8 cellular contexts compared by ENCODE assay signal in genomic region chr16:69726313-69727060, GRCh38. TPM values are rescaled to one million over a fixed set of nuclear protein-coding genes. Genes with fewer than 3 reads are reported as not detected.
DNase-seq lines count a peak whose midpoint lies in the region; ATAC-seq and TF ChIP-seq lines count a peak whose summit lies in the region.

Gene NQO1 (minus strand): TSS chr16:69726560. CDS start chr16:69726439, 121 bp downstream.

- ATAC-seq in HG03469 (IDR thresholded peaks at IDR 0.05; ENCODE audit: unreplicated experiment) (peak; percentile 89), lung (ENCODE audit: insufficient read depth, low FRiP score) (peak; percentile 96)
- peak; percentile 99 for ATAC-seq in activated CD8-positive, alpha-beta T cell treated with anti-CD3 and anti-CD28 coated beads, Interleukin-2, amount 10 ng/mL, durations not matched to agents 7 days and 5 days

- 0 out of 22 replicates have a peak, but pooled peaks cover 0 to 3% (median 0%) of the 10 kb centered on the region in 11 experiments for H3K36me3 ChIP-seq in BLaER1 treated with 17β-estradiol and CSF1 and Interleukin-3, amounts not matched to agents 10 nM and 100 nM
- H3K36me3 ChIP-seq in lung (ENCODE audit: control insufficient read depth in 2 of 2, insufficient read depth in 2 of 2, low read length in 2 of 2): no peaks in the 10 kb centered on the region

- DNase-seq in GM19240 (ENCODE audit: insufficient read length, low spot score) (peak; percentile 89), NCI-H748 treated with DMSO at 0.1 percent for 48 hours (lab: John Stamatoyannopoulos, UW) (peak; percentile 81), lung (ENCODE audit: low spot score) (peak; percentile 95)
- DNase-seq in activated CD8-positive, alpha-beta T cell treated with anti-CD3 and anti-CD28 coated beads, Interleukin-2, amount 10 ng/mL, durations not matched to agents 7 days and 5 days: peak; percentile 95
- peak; percentile 73 for DNase-seq in effector CD4-positive, alpha-beta T cell
- peak; percentile 69 to 77 (median 69) for DNase-seq in stimulated activated CD4-positive, alpha-beta T cell treated with anti-CD3 and anti-CD28 coated beads, TNF-alpha, amount 100 ng/mL, for 4 hours (ENCODE audit: low read depth in 3 of 3)

- peak within 1 kb of the TSS; percentile 68 to 90 (median 82) for H3K9ac ChIP-seq in BLaER1 treated with 17β-estradiol and CSF1 and Interleukin-3, amounts not matched to agents 10 nM and 100 nM

- H3K27me3 ChIP-seq in BLaER1 treated with 17β-estradiol and CSF1 and Interleukin-3, amounts not matched to agents 10 nM and 100 nM: no peaks in the 10 kb centered on the region
- no peaks in the 10 kb centered on the region for H3K27me3 ChIP-seq in lung (ENCODE audit: control insufficient read depth, insufficient read depth)

- H3K36me3 Mint-ChIP-seq in activated CD8-positive, alpha-beta T cell treated with anti-CD3 and anti-CD28 coated beads, Interleukin-2, amount 10 ng/mL, durations not matched to agents 7 days and 5 days (ENCODE audit: low read depth): no peaks in the 10 kb centered on the region

- H3K4me1 Mint-ChIP-seq in activated CD8-positive, alpha-beta T cell treated with anti-CD3 and anti-CD28 coated beads, Interleukin-2, amount 10 ng/mL, durations not matched to agents 7 days and 5 days (ENCODE audit: low read depth): peaks cover 51% of the 10 kb centered on the region

- CTCF ChIA-PET in activated CD8-positive, alpha-beta T cell treated with anti-CD3 and anti-CD28 coated beads, Interleukin-2, amount 10 ng/mL, durations not matched to agents 7 days and 5 days (lab: Charles Lee): interaction anchor here (1.2 to 3.6 kb wide), 5 partner anchors 18 to 204 kb away, joined by 3 to 43 read pairs (median 8); partner anchors contain the start of gene NOB1

- H3K27me3 Mint-ChIP-seq in activated CD8-positive, alpha-beta T cell treated with anti-CD3 and anti-CD28 coated beads, Interleukin-2, amount 10 ng/mL, durations not matched to agents 7 days and 5 days (ENCODE audit: low read depth): no peaks in the 10 kb centered on the region

- H4K20me1 ChIP-seq in BLaER1 treated with 17β-estradiol and CSF1 and Interleukin-3, amounts not matched to agents 10 nM and 100 nM: no peaks in the 10 kb centered on the region; a peak in 1 of 22 replicates

- TF ChIP-seq CTCF in lung (IDR thresholded peaks at IDR 0.05; ENCODE audit: control extremely low read depth, extremely low read depth): no peak

- H3K4me2 ChIP-seq in BLaER1 treated with 17β-estradiol and CSF1 and Interleukin-3, amounts not matched to agents 10 nM and 100 nM: peak within 1 kb of the TSS; percentile 76 to 96 (median 86)

- H3K9me3 Mint-ChIP-seq in activated CD8-positive, alpha-beta T cell treated with anti-CD3 and anti-CD28 coated beads, Interleukin-2, amount 10 ng/mL, durations not matched to agents 7 days and 5 days (ENCODE audit: insufficient read depth): no peaks in the 10 kb centered on the region

- peak within 1 kb of the TSS; percentile 94 for H3K27ac Mint-ChIP-seq in activated CD8-positive, alpha-beta T cell treated with anti-CD3 and anti-CD28 coated beads, Interleukin-2, amount 10 ng/mL, durations not matched to agents 7 days and 5 days

- POLR2A ChIA-PET in activated CD8-positive, alpha-beta T cell treated with anti-CD3 and anti-CD28 coated beads, Interleukin-2, amount 10 ng/mL, durations not matched to agents 7 days and 5 days (lab: Charles Lee): interaction anchor here (0.6 to 4.9 kb wide), 5 partner anchors 8 to 557 kb away, joined by 3 to 35 read pairs (median 4); partner anchors contain the start of genes NOB1 and WWP2

- peak within 1 kb of the TSS; percentile 48 to 98 (median 90) for H3K27ac ChIP-seq in BLaER1 treated with 17β-estradiol and CSF1 and Interleukin-3, amounts not matched to agents 10 nM and 100 nM
- peak within 1 kb of the TSS; percentile 50 to 84 for H3K27ac ChIP-seq in lung (ENCODE audit: low read depth in 1 of 2, low read length in 1 of 2)

- peak within 1 kb of the TSS; percentile 56 to 77 (median 64) for H3K4me3 ChIP-seq in BLaER1 treated with 17β-estradiol and CSF1 and Interleukin-3, amounts not matched to agents 10 nM and 100 nM
- peak within 1 kb of the TSS; percentile 33 for H3K4me3 ChIP-seq in lung

- peak within 1 kb of the TSS; percentile 84 for H3K4me3 Mint-ChIP-seq in activated CD8-positive, alpha-beta T cell treated with anti-CD3 and anti-CD28 coated beads, Interleukin-2, amount 10 ng/mL, durations not matched to agents 7 days and 5 days

- peaks cover 31 to 55% (median 45%) of the 10 kb centered on the region in 10 experiments for H3K4me1 ChIP-seq in BLaER1 treated with 17β-estradiol and CSF1 and Interleukin-3, amounts not matched to agents 10 nM and 100 nM
- peaks cover 0 to 6% of the 10 kb centered on the region in 2 donors for H3K4me1 ChIP-seq in lung (ENCODE audit: control insufficient read depth in 2 of 2, insufficient read depth in 2 of 2, low read length in 2 of 2)

- WGBS in lung, 2 donors: 0 to 1% methylated on average over 31 of the region's 31 CpGs

- H3K9me3 ChIP-seq in BLaER1 treated with 17β-estradiol and CSF1 and Interleukin-3, amounts not matched to agents 10 nM and 100 nM (replicated peaks in 1 of 11): no peaks in the 10 kb centered on the region
- H3K9me3 ChIP-seq in lung (ENCODE audit: control insufficient read depth in 2 of 2, insufficient read depth in 1 of 2, low read length in 1 of 2): no peaks in the 10 kb centered on the region

RNA-seq across cellular contexts. Expression of gene NQO1, which starts in this region (rescaled TPM):
- total RNA-seq in activated CD8-positive, alpha-beta T cell treated with anti-CD3 and anti-CD28 coated beads, Interleukin-2, amount 10 ng/mL, durations not matched to agents 7 days and 5 days: 10 to 100 TPM; 18.3 to 20.1 TPM
- total RNA-seq in lung: 10 to 100 TPM; 15.2 to 45.8 TPM
- 100 to 1,000 TPM in 1 of 2 donors, 10 to 100 TPM in 1; 44.0 to 109 TPM for polyA plus RNA-seq in lung

Comparison
In these comparisons a context has a peak if more than half of its experiments do, and no peak if none do; other contexts are left out.
1. Peak in every context shown above with its lines: DNase-seq, ATAC-seq, H3K4me3 ChIP-seq and H3K27ac ChIP-seq.